ENCODE assay signal across 9 cellular contexts in genomic region chr11:6693342-6694228, GRCh38. TPM values are rescaled to one million over a fixed set of nuclear protein-coding genes. Genes with fewer than 3 reads are reported as not detected.
DNase-seq lines count a peak whose midpoint lies in the region; ATAC-seq and TF ChIP-seq lines count a peak whose summit lies in the region.
"Had no signal": no experiment of that assay in that cellular context is flagged by ENCODE, and none has a peak within 500 bp of the region (broad histone marks: within the 10 kb centered on the region; RNA-seq: fewer than 3 reads in every experiment).

No MANE protein-coding gene starts in this region.

- H3K27ac Mint-ChIP-seq in GM23338 = no peak overlapping the region
- H3K27ac Mint-ChIP-seq in activated CD4-positive, alpha-beta T cell treated with anti-CD3 and anti-CD28 coated beads, Interleukin-2, amount 10 ng/mL, durations not matched to agents 24 days and 14 days = peak overlapping the region; percentile 32

- H3F3A ChIP-seq in GM23338 (replicated peaks; ENCODE audit: low read depth) = no peaks in the 10 kb centered on the region

- no peak overlapping the region for H3K27ac ChIP-seq in GM23338 (ENCODE audit: low read depth)

- no peak overlapping the region for H3K4me3 ChIP-seq in GM23338
- no peak overlapping the region for H3K4me3 ChIP-seq in epithelial cell of proximal tubule (ENCODE audit: low read depth, low read length)
- no peak overlapping the region for H3K4me3 ChIP-seq in H7 (ENCODE audit: insufficient read depth, low read depth, low read length)

- H3K36me3 Mint-ChIP-seq in GM23338 (ENCODE audit: low read depth) = peaks cover 7% of the 10 kb centered on the region; the same call in 1 of the 3 replicates
- H3K36me3 Mint-ChIP-seq in activated CD4-positive, alpha-beta T cell treated with anti-CD3 and anti-CD28 coated beads, Interleukin-2, amount 10 ng/mL, durations not matched to agents 24 days and 14 days (ENCODE audit: low read depth) = peaks cover 7% of the 10 kb centered on the region
- H3K36me3 Mint-ChIP-seq: naive B cell had no signal

- peaks cover 4% of the 10 kb centered on the region; the same call in 1 of the 2 replicates for H3K4me1 ChIP-seq in GM23338 (ENCODE audit: insufficient read depth)

- H3K9me3 Mint-ChIP-seq in GM23338 = peaks cover 11% of the 10 kb centered on the region
- no peaks in the 10 kb centered on the region for H3K9me3 Mint-ChIP-seq in activated CD4-positive, alpha-beta T cell treated with anti-CD3 and anti-CD28 coated beads, Interleukin-2, amount 10 ng/mL, durations not matched to agents 24 days and 14 days

- H4K20me1 ChIP-seq in GM23338 (replicated peaks; ENCODE audit: insufficient read depth) = no peaks in the 10 kb centered on the region

- intact Hi-C loops in activated CD4-positive, alpha-beta T cell treated with anti-CD3 and anti-CD28 coated beads, Interleukin-2, amount 10 ng/mL, durations not matched to agents 24 days and 14 days (cut with micrococcal nuclease) = no loop called here

- H3K4me1 Mint-ChIP-seq in GM23338 = peaks cover 3% of the 10 kb centered on the region; the same call in 2 of the 3 replicates
- H3K4me1 Mint-ChIP-seq in activated CD4-positive, alpha-beta T cell treated with anti-CD3 and anti-CD28 coated beads, Interleukin-2, amount 10 ng/mL, durations not matched to agents 24 days and 14 days = peaks cover 21% of the 10 kb centered on the region

- no peak overlapping the region for H3K4me3 Mint-ChIP-seq in GM23338
- H3K4me3 Mint-ChIP-seq in activated CD4-positive, alpha-beta T cell treated with anti-CD3 and anti-CD28 coated beads, Interleukin-2, amount 10 ng/mL, durations not matched to agents 24 days and 14 days = peak overlapping the region; percentile 4

- no peak overlapping the region for H2AFZ ChIP-seq in GM23338

- peak; percentile 44; the same call in 1 of the 3 replicates for ATAC-seq in GM23338
- ATAC-seq in HG02763 (IDR thresholded peaks at IDR 0.05; ENCODE audit: unreplicated experiment) = no peak

- no peaks in the 10 kb centered on the region for H3K27me3 Mint-ChIP-seq in GM23338 (ENCODE audit: insufficient read depth, low read depth, poor library complexity)
- no peaks in the 10 kb centered on the region for H3K27me3 Mint-ChIP-seq in activated CD4-positive, alpha-beta T cell treated with anti-CD3 and anti-CD28 coated beads, Interleukin-2, amount 10 ng/mL, durations not matched to agents 24 days and 14 days
- H3K27me3 Mint-ChIP-seq: naive B cell had no signal

- peaks cover 7% of the 10 kb centered on the region; the same call in 1 of the 2 replicates for H3K36me3 ChIP-seq in GM23338 (ENCODE audit: insufficient read depth)
- no peaks in the 10 kb centered on the region for H3K36me3 ChIP-seq in H7 (replicated peaks; ENCODE audit: control insufficient read depth, insufficient read depth, low read length)

- TF ChIP-seq CTCF in GM23338 (conservative IDR thresholded peaks at IDR 0.05; ENCODE audit: low read depth in 2 of 2) (no peak), epithelial cell of proximal tubule (conservative IDR thresholded peaks at IDR 0.05; ENCODE audit: low read depth, low read length) (no peak)

- H3K27me3 ChIP-seq in GM23338 (ENCODE audit: insufficient read depth) = no peaks in the 10 kb centered on the region
- H3K27me3 ChIP-seq in H7 (ENCODE audit: control insufficient read depth, insufficient read depth, low read length) = no peaks in the 10 kb centered on the region

- no peak for DNase-seq in GM23338 (ENCODE audit: low spot score)
- peak; percentile 79 for DNase-seq in activated CD4-positive, alpha-beta T cell treated with anti-CD3 and anti-CD28 coated beads, Interleukin-2, amount 10 ng/mL, durations not matched to agents 24 days and 14 days
- DNase-seq in epithelial cell of proximal tubule (ENCODE audit: low read depth) = peak; percentile 69
- DNase-seq in stimulated activated CD4-positive, alpha-beta T cell treated with anti-CD3 and anti-CD28 coated beads, Interleukin-15, amount 100 ng/mL, for 48 hours (ENCODE audit: low read depth in 2 of 2) = peak; percentile 49 to 50
- no peak for DNase-seq in GM19238 (ENCODE audit: insufficient read length, low spot score)
- DNase-seq in DMS 273 treated with DMSO at 0.1 percent for 48 hours (lab: John Stamatoyannopoulos, UW) = no peak
- DNase-seq in H7 = no peak
- DNase-seq: naive B cell had no signal

- no peaks in the 10 kb centered on the region for H3K9me2 ChIP-seq in GM23338 (ENCODE audit: insufficient read depth)

- H3K4me2 ChIP-seq in GM23338 = no peak overlapping the region

- H3K79me2 ChIP-seq in GM23338 (replicated peaks; ENCODE audit: insufficient read depth) = no peaks in the 10 kb centered on the region

TF ChIP-seq in GM23338, 12 proteins besides CTCF, POLR2A, EP300 and RAD21:
- TF ChIP-seq JUNB (IDR thresholded peaks at IDR 0.05; ENCODE audit: unreplicated experiment) = no peak
- no peak for TF ChIP-seq NANOG (IDR thresholded peaks at IDR 0.05; ENCODE audit: borderline replicate concordance)
- TF ChIP-seq ETS1 (IDR thresholded peaks at IDR 0.05) = no peak
- no peak for TF ChIP-seq ZNF114 (CRISPR knock-in tag; IDR thresholded peaks at IDR 0.05)
- no peak for TF ChIP-seq CREB1 (CRISPR knock-in tag; IDR thresholded peaks at IDR 0.05; ENCODE audit: low read depth)

RNA-seq across cellular contexts. Expression of gene MRPL17, which starts 10.4 kb away (rescaled TPM):
- 26.7 and 53.8 TPM in 2 replicates for total RNA-seq in GM23338 (2014; rRNA removed; shearing (Covaris generic))
- polyA plus RNA-seq in GM23338 (2016; fragmentation: Nextera tagmentation; extraction: Ambion mirVana) = 81.8 and 85.5 TPM in 2 replicates
- total RNA-seq in activated CD4-positive, alpha-beta T cell treated with anti-CD3 and anti-CD28 coated beads, Interleukin-2, amount 10 ng/mL, durations not matched to agents 24 days and 14 days = 135 and 146 TPM in 2 replicates
- 44.7 and 62.6 TPM in 2 replicates for total RNA-seq in epithelial cell of proximal tubule
- 72.9 and 110 TPM in 2 replicates for total RNA-seq in H7 (2014; rRNA removed; shearing (Covaris generic))

RNA-seq across cellular contexts. Expression of gene DCHS1, which starts 38.0 kb away (rescaled TPM):
- total RNA-seq in GM23338 (2014; rRNA removed; shearing (Covaris generic)) = 16.5 and 20.7 TPM in 2 replicates
- 1.9 and 2.3 TPM in 2 replicates for polyA plus RNA-seq in GM23338 (2016; fragmentation: Nextera tagmentation; extraction: Ambion mirVana)
- 0.35 and 0.36 TPM in 2 replicates for total RNA-seq in activated CD4-positive, alpha-beta T cell treated with anti-CD3 and anti-CD28 coated beads, Interleukin-2, amount 10 ng/mL, durations not matched to agents 24 days and 14 days
- 1.2 and 1.8 TPM in 2 replicates for total RNA-seq in epithelial cell of proximal tubule
- 15.7 and 16.8 TPM in 2 replicates for total RNA-seq in H7 (2014; rRNA removed; shearing (Covaris generic))

Comparison
In these comparisons a context has a peak if more than half of its experiments do, and no peak if none do; other contexts are left out.
1. DNase-seq: peak in activated CD4-positive, alpha-beta T cell treated with anti-CD3 and anti-CD28 coated beads, Interleukin-2, amount 10 ng/mL, durations not matched to agents 24 days and 14 days (single experiment), epithelial cell of proximal tubule (single experiment) and stimulated activated CD4-positive, alpha-beta T cell treated with anti-CD3 and anti-CD28 coated beads, Interleukin-15, amount 100 ng/mL, for 48 hours (2 of 2); none in GM23338 (single experiment), GM19238 (single experiment), DMS 273 treated with DMSO at 0.1 percent for 48 hours (single experiment) and H7 (single experiment).